8 cellular contexts compared by ENCODE assay signal in the genomic region with DNA sequence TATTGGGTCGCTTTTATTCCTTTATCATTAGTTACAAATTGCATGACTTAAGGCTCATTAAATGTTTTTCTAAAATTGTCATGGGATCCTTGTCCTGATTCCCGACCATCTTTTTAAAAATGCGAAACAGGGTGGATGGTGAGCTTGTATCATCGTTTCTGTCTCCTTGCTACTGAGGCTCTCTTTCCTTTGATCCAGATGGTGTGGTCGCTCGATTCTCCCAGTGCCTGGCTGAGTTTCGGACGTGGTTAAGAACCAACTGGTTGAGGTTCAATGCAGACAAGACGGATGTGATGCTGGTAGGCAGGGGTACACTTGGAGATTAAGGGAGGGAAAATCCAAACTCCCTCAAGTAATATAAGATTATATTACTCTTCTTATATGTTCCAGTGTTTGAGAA. TPM values are rescaled to one million over a fixed set of nuclear protein-coding genes. Genes with fewer than 3 reads are reported as not detected.
DNase-seq lines count a peak whose midpoint lies in the region; ATAC-seq and TF ChIP-seq lines count a peak whose summit lies in the region.

No MANE protein-coding gene starts in this region.

- H3K27ac Mint-ChIP-seq in MCF 10A (ENCODE audit: low read depth, unreplicated experiment) (peak overlapping the region; percentile 96), memory B cell (peak overlapping the region; percentile 97)

- no peak for ATAC-seq in memory B cell (ENCODE audit: low read depth)
- no peak for ATAC-seq in GM21423 (IDR thresholded peaks at IDR 0.05; ENCODE audit: unreplicated experiment)
- ATAC-seq in HG02571 (IDR thresholded peaks at IDR 0.05; ENCODE audit: unreplicated experiment): no peak
- ATAC-seq in HG02642 (IDR thresholded peaks at IDR 0.05; ENCODE audit: poor library complexity, unreplicated experiment): no peak

- H3K9me3 Mint-ChIP-seq in MCF 10A (ENCODE audit: unreplicated experiment) (no peaks in the 10 kb centered on the region), memory B cell (no peaks in the 10 kb centered on the region)

- POLR2A ChIA-PET in MCF 10A (lab: Yijun Ruan, JAX): interaction anchor here (0.7 to 3.2 kb wide), 11 partner anchors 9 to 1978 kb away, joined by 3 to 76 read pairs (median 3); no protein-coding TSS in a partner anchor

- CTCF ChIA-PET in MCF 10A (lab: Yijun Ruan, JAX): interaction anchor here (0.6 to 1.8 kb wide), 3 partner anchors 10 to 652 kb away, joined by 3 to 4 read pairs (median 4); no protein-coding TSS in a partner anchor

- TF ChIP-seq CTCF in MCF 10A (IDR thresholded peaks at IDR 0.05; ENCODE audit: unreplicated experiment) (no peak), GM13976 (IDR thresholded peaks at IDR 0.05; ENCODE audit: borderline replicate concordance, control extremely low read depth, extremely low read depth, insufficient read depth, missing control alignments) (no peak)

- H3K36me3 Mint-ChIP-seq in MCF 10A (ENCODE audit: insufficient read depth, unreplicated experiment) (peaks cover 24% of the 10 kb centered on the region), memory B cell (no peaks in the 10 kb centered on the region)

- intact Hi-C loops in MCF 10A (cut with micrococcal nuclease): loop anchor here (1.0 to 10.0 kb wide), 3 partner anchors 126 to 651 kb away; a partner anchor contains a TSS

- H3K4me3 Mint-ChIP-seq in MCF 10A (ENCODE audit: unreplicated experiment) (peak overlapping the region; percentile 95), memory B cell (peak overlapping the region; percentile 99)

- no TSS peak for BruUV-seq in MCF 10A (replicated peaks; lab: Mats Ljungman, UMichigan)

- H3K4me1 Mint-ChIP-seq in MCF 10A (ENCODE audit: insufficient read depth, unreplicated experiment): peaks cover 41% of the 10 kb centered on the region
- peaks cover 18% of the 10 kb centered on the region for H3K4me1 Mint-ChIP-seq in memory B cell

- H3K27me3 Mint-ChIP-seq in MCF 10A (ENCODE audit: insufficient read depth, unreplicated experiment) (no peaks in the 10 kb centered on the region), memory B cell (no peaks in the 10 kb centered on the region)

- peak; percentile 46 for DNase-seq in EL
- peak; percentile 41 for DNase-seq in NCI-H1694 treated with DMSO at 0.1 percent for 48 hours (lab: John Stamatoyannopoulos, UW)
- peak; percentile 29 for DNase-seq in MCF 10A (ENCODE audit: unreplicated experiment)
- DNase-seq in memory B cell (ENCODE audit: low spot score in 2 of 2): no peak
- DNase-seq in GM13976 (ENCODE audit: low spot score): no peak

- in situ Hi-C loops in GM13976 (cut with MboI; ENCODE audit: low sequenced_read_pairs, unreplicated experiment): loop anchor here (25.0 kb wide), 1 partner anchor 589 kb away; no protein-coding TSS in a partner anchor

RNA-seq across cellular contexts. Expression of a gene that starts 1.2 kb away (rescaled TPM):
- 32.1 and 36.5 TPM in 2 replicates for total RNA-seq in MCF 10A (2022)

RNA-seq across cellular contexts. Expression of a gene that starts 1.3 kb away (rescaled TPM):
- total RNA-seq in MCF 10A (2022): 7.2 and 9.6 TPM in 2 replicates

Comparison
In these comparisons a context has a peak if more than half of its experiments do, and no peak if none do; other contexts are left out.
1. DNase-seq: peak in EL (single experiment), NCI-H1694 treated with DMSO at 0.1 percent for 48 hours (single experiment) and MCF 10A (single experiment); none in memory B cell (0 of 2) and GM13976 (single experiment).